Comparison of ENCODE assay signal across 21 cellular contexts in genomic region chr5:179554981-179555380, GRCh38.
"Had no signal": no experiment of that assay in that cellular context is flagged by ENCODE, and none has a peak within 500 bp of the region (broad histone marks: within the 10 kb centered on the region; RNA-seq: fewer than 3 reads in every experiment).

No MANE protein-coding gene starts in this region.

- ATAC-seq: activated CD8-positive, alpha-beta T cell treated with anti-CD3 and anti-CD28 coated beads for 36 hours; body of pancreas; foreskin keratinocyte; left lobe of liver; lower lobe of right lung; naive thymus-derived CD8-positive, alpha-beta T cell; T-helper 17 cell had no signal

- H3K27me3 Mint-ChIP-seq: activated CD4-positive, alpha-beta T cell treated with anti-CD3 and anti-CD28 coated beads, Interleukin-2, amount 10 ng/mL, durations not matched to agents 7 days and 5 days; activated CD8-positive, alpha-beta T cell treated with anti-CD3 and anti-CD28 coated beads for 36 hours; dendritic cell treated with granulocyte-macrophage colony-stimulating factor and Interleukin-4, amounts not matched to agents 40 ng/mL and 50 ng/mL, for 4 days; naive thymus-derived CD8-positive, alpha-beta T cell; progenitor cell of endocrine pancreas; T-helper 17 cell had no signal

- H3K27me3 ChIP-seq: body of pancreas, foreskin keratinocyte, sigmoid colon, testis, upper lobe of left lung had no signal

- H3K9me3 Mint-ChIP-seq: activated CD4-positive, alpha-beta T cell treated with anti-CD3 and anti-CD28 coated beads, Interleukin-2, amount 10 ng/mL, durations not matched to agents 7 days and 5 days; activated CD8-positive, alpha-beta T cell treated with anti-CD3 and anti-CD28 coated beads for 36 hours; activated T-helper 2 cell treated with anti-CD3 and anti-CD28 coated beads, Interferon-gamma antibody, Interleukin-2, Interleukin-4, amounts not matched to agents 10 μg/mL and 5 μg/mL and 100 μg/mL, durations not matched to agents 14 hours and 24 hours and 36 hours; dendritic cell treated with granulocyte-macrophage colony-stimulating factor and Interleukin-4, amounts not matched to agents 40 ng/mL and 50 ng/mL, for 4 days; naive thymus-derived CD8-positive, alpha-beta T cell had no signal

- DNase-seq: activated CD4-positive, alpha-beta T cell treated with anti-CD3 and anti-CD28 coated beads, Interleukin-2, amount 10 ng/mL, durations not matched to agents 7 days and 5 days; activated CD8-positive, alpha-beta T cell treated with anti-CD3 and anti-CD28 coated beads for 36 hours; activated naive CD4-positive, alpha-beta T cell; activated T-cell treated with anti-CD3 and anti-CD28 coated beads, Interleukin-2, amount 50 U/mL, for 1 hour; body of pancreas; effector CD4-positive, alpha-beta T cell; foreskin keratinocyte; lower lobe of right lung; naive thymus-derived CD8-positive, alpha-beta T cell; retina; sigmoid colon; stimulated activated CD4-positive, alpha-beta T cell treated with anti-CD3 and anti-CD28 coated beads, Interleukin-4, amount 100 ng/mL, for 1 hour; stimulated activated naive CD4-positive, alpha-beta T cell; SW 1271; T-helper 17 cell; testis; upper lobe of left lung had no signal

- H3K4me3 Mint-ChIP-seq: activated CD4-positive, alpha-beta T cell treated with anti-CD3 and anti-CD28 coated beads, Interleukin-2, amount 10 ng/mL, durations not matched to agents 7 days and 5 days; activated CD8-positive, alpha-beta T cell treated with anti-CD3 and anti-CD28 coated beads for 36 hours; dendritic cell treated with granulocyte-macrophage colony-stimulating factor and Interleukin-4, amounts not matched to agents 40 ng/mL and 50 ng/mL, for 4 days; T-helper 17 cell had no signal

- H3K27ac ChIP-seq: body of pancreas, foreskin keratinocyte, lower lobe of right lung, testis, upper lobe of left lung had no signal

- H3K27ac Mint-ChIP-seq: activated CD4-positive, alpha-beta T cell treated with anti-CD3 and anti-CD28 coated beads, Interleukin-2, amount 10 ng/mL, durations not matched to agents 7 days and 5 days; activated CD8-positive, alpha-beta T cell treated with anti-CD3 and anti-CD28 coated beads for 36 hours; activated T-helper 2 cell treated with anti-CD3 and anti-CD28 coated beads, Interferon-gamma antibody, Interleukin-2, Interleukin-4, amounts not matched to agents 10 μg/mL and 5 μg/mL and 100 μg/mL, durations not matched to agents 14 hours and 24 hours and 36 hours; progenitor cell of endocrine pancreas had no signal

- H3K9me3 ChIP-seq: body of pancreas, lower lobe of right lung, sigmoid colon, testis, upper lobe of left lung had no signal

- H3K36me3 ChIP-seq: lower lobe of right lung, sigmoid colon had no signal

- H3K4me3 ChIP-seq: body of pancreas, lower lobe of right lung, sigmoid colon, testis, upper lobe of left lung had no signal
